11 cellular contexts compared by ENCODE assay signal in the genomic region with DNA sequence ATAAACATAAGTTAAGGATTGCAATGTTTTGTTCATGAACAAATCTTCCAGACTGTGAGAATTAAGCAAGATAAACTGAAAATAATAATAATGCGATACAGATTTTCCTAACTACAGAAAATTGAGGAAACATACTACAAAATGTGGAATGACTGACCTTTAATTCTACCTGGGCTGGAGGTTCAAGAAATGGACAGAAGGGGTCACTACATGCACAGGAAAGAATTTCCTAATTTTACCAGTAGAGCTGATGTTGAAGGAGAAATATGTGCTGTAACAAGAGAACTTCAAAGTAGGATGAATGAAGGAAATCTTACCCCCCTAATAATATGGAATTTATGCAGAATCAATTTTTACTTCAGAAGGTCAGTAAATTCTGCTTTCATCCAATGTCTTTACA.
DNase-seq lines count a peak whose midpoint lies in the region; ATAC-seq and TF ChIP-seq lines count a peak whose summit lies in the region.
"Had no signal": no experiment of that assay in that cellular context is flagged by ENCODE, and none has a peak within 500 bp of the region (broad histone marks: within the 10 kb centered on the region; RNA-seq: fewer than 3 reads in every experiment).

No MANE protein-coding gene starts in this region.

- no peak overlapping the region for H2AK5ac ChIP-seq in mesenchymal stem cell (ENCODE audit: low read length, severe bottlenecking)

- H3K79me2 ChIP-seq in Loucy (ENCODE audit: insufficient read depth, low read length) (no peaks in the 10 kb centered on the region), osteoblast (ENCODE audit: insufficient read depth, low read length) (no peaks in the 10 kb centered on the region)

- H4K91ac ChIP-seq in mesenchymal stem cell (ENCODE audit: low read length) = no peak overlapping the region

- H4K20me1 ChIP-seq in Loucy (ENCODE audit: insufficient read depth, low read length, poor library complexity, severe bottlenecking) (no peaks in the 10 kb centered on the region), osteoblast (ENCODE audit: insufficient read depth, low read length) (no peaks in the 10 kb centered on the region)

- no peak overlapping the region for H3K9ac ChIP-seq in Loucy (ENCODE audit: low read depth, low read length, poor library complexity, severe bottlenecking)
- H3K9ac ChIP-seq in mesenchymal stem cell (ENCODE audit: low read length) = no peak overlapping the region

- no peak overlapping the region for H2BK15ac ChIP-seq in mesenchymal stem cell (ENCODE audit: low read depth, poor library complexity, severe bottlenecking)

- no peaks in the 10 kb centered on the region for H3K9me2 ChIP-seq in Loucy (replicated peaks; ENCODE audit: low read depth, low read length)

- H3K79me1 ChIP-seq in mesenchymal stem cell (replicated peaks; ENCODE audit: low read length, poor library complexity, severe bottlenecking) = no peaks in the 10 kb centered on the region

- no peak overlapping the region for H2BK5ac ChIP-seq in mesenchymal stem cell (ENCODE audit: low read depth, low read length, poor library complexity, severe bottlenecking)

- no peaks in the 10 kb centered on the region for H3K27me3 ChIP-seq in Loucy (ENCODE audit: insufficient read depth, low read length, poor library complexity, severe bottlenecking)
- H3K27me3 ChIP-seq in body of pancreas = no peaks in the 10 kb centered on the region
- H3K27me3 ChIP-seq in osteoblast (ENCODE audit: insufficient read depth, low read length) = no peaks in the 10 kb centered on the region
- H3K27me3 ChIP-seq in mesenchymal stem cell (ENCODE audit: control insufficient read depth in 1 of 2, insufficient read depth in 1 of 2, low read length in 2 of 2) = no peaks in the 10 kb centered on the region
- no peaks in the 10 kb centered on the region for H3K27me3 ChIP-seq in dorsolateral prefrontal cortex

- H2BK12ac ChIP-seq in mesenchymal stem cell (ENCODE audit: low read length in 2 of 2) = no peak overlapping the region

- H2AFZ ChIP-seq in Loucy (ENCODE audit: low read length) (no peak overlapping the region), osteoblast (ENCODE audit: low read length) (no peak overlapping the region), mesenchymal stem cell (ENCODE audit: low read depth, low read length) (no peak overlapping the region)

- DNase-seq in DMS53 (lab: John Stamatoyannopoulos, UW) (peak; percentile 27), DMS53 treated with DMSO at 0.1 percent for 48 hours (lab: John Stamatoyannopoulos, UW; ENCODE audit: unreplicated experiment) (no peak), body of pancreas (no peak), osteoblast (ENCODE audit: insufficient read length, low spot score, missing footprints) (peak; percentile 74), foreskin melanocyte (no peak), mesenchymal stem cell (no peak), dorsolateral prefrontal cortex (no peak)
- DNase-seq: NCI-H69 had no signal

- H3K36me3 ChIP-seq in Loucy (ENCODE audit: insufficient read depth, low read length) (no peaks in the 10 kb centered on the region), body of pancreas (replicated peaks in 1 of 2; ENCODE audit: insufficient read depth in 1 of 2, low read depth in 2 of 2) (no peaks in the 10 kb centered on the region), osteoblast (ENCODE audit: insufficient read depth, low read length) (peaks cover 3% of the 10 kb centered on the region), mesenchymal stem cell (ENCODE audit: control insufficient read depth in 1 of 2, insufficient read depth in 2 of 2, low read depth in 1 of 2, low read length in 2 of 2) (peaks cover 0 to 9% of the 10 kb centered on the region in 2 experiments)
- H3K36me3 ChIP-seq: thoracic aorta had no signal

- H3K18ac ChIP-seq in mesenchymal stem cell (ENCODE audit: low read depth in 1 of 2, low read length in 2 of 2) = no peak overlapping the region

- no peak for TF ChIP-seq POLR2A in body of pancreas (IDR thresholded peaks at IDR 0.05)

- H3K4ac ChIP-seq in mesenchymal stem cell (ENCODE audit: low read depth in 1 of 2, low read length in 2 of 2) = no peak overlapping the region

- WGBS in body of pancreas, 2 donors = 94 to 100% methylated on average over 1 of the region's 1 CpG
- WGBS in mesenchymal stem cell = no CpG with 5 or more reads among the region's 1 CpG

- no peaks in the 10 kb centered on the region for H3F3A ChIP-seq in Loucy (ENCODE audit: low read depth)

- no peak overlapping the region for H3K14ac ChIP-seq in mesenchymal stem cell (ENCODE audit: low read length in 2 of 2)

- intact Hi-C loops in body of pancreas (cut with DNase I) = no loop called here
- intact Hi-C loops in dorsolateral prefrontal cortex (cut with DNase I) = no loop called here

- H3K4me3 ChIP-seq in Loucy (ENCODE audit: low read length, poor library complexity, severe bottlenecking) (no peak overlapping the region), body of pancreas (no peak overlapping the region), osteoblast (ENCODE audit: insufficient read depth, low read length) (no peak overlapping the region), mesenchymal stem cell (ENCODE audit: insufficient read depth in 1 of 2, low read depth in 1 of 2, low read length in 2 of 2) (no peak overlapping the region), dorsolateral prefrontal cortex (no peak overlapping the region)
- H3K4me3 ChIP-seq: A549, thoracic aorta had no signal

- no peak overlapping the region for H3K23ac ChIP-seq in mesenchymal stem cell (ENCODE audit: low read length in 2 of 2)

- H3K27ac ChIP-seq in body of pancreas = no peak overlapping the region
- no peak overlapping the region for H3K27ac ChIP-seq in osteoblast (ENCODE audit: low read depth, low read length)
- H3K27ac ChIP-seq in mesenchymal stem cell (ENCODE audit: low read length, poor library complexity, severe bottlenecking) = no peak overlapping the region
- no peak overlapping the region for H3K27ac ChIP-seq in dorsolateral prefrontal cortex
- H3K27ac ChIP-seq: A549, thoracic aorta had no signal

- H3K4me1 ChIP-seq in Loucy (ENCODE audit: insufficient read depth, low read length, poor library complexity, severe bottlenecking) = no peaks in the 10 kb centered on the region
- no peaks in the 10 kb centered on the region for H3K4me1 ChIP-seq in body of pancreas
- no peaks in the 10 kb centered on the region for H3K4me1 ChIP-seq in osteoblast (ENCODE audit: insufficient read depth, low read length)
- no peaks in the 10 kb centered on the region for H3K4me1 ChIP-seq in mesenchymal stem cell (ENCODE audit: control insufficient read depth, insufficient read depth, low read depth, low read length)
- H3K4me1 ChIP-seq: A549 had no signal

- ATAC-seq in body of pancreas = no peak
- ATAC-seq: A549 had no signal

- H2BK120ac ChIP-seq in mesenchymal stem cell (ENCODE audit: low read depth, low read length) = no peak overlapping the region

- no peak overlapping the region for H3K4me2 ChIP-seq in Loucy (ENCODE audit: low read depth, low read length, poor library complexity, severe bottlenecking)
- no peak overlapping the region for H3K4me2 ChIP-seq in osteoblast (ENCODE audit: insufficient read depth, low read length)
- no peak overlapping the region for H3K4me2 ChIP-seq in mesenchymal stem cell (ENCODE audit: low read length, poor library complexity, severe bottlenecking)
- H3K4me2 ChIP-seq: A549 had no signal

- TF ChIP-seq CTCF in Loucy (conservative IDR thresholded peaks at IDR 0.05; ENCODE audit: low read length) (peak; percentile 59), body of pancreas (IDR thresholded peaks at IDR 0.05) (peak in 5 of 7 experiments; percentile 24 to 46 (median 35)), osteoblast (IDR thresholded peaks at IDR 0.05; ENCODE audit: extremely low read depth, low read depth, low read length) (peak; percentile 16), dorsolateral prefrontal cortex (IDR thresholded peaks at IDR 0.05 in 54 of 56, conservative IDR thresholded peaks at IDR 0.05 in 2 of 56; ENCODE audit: low read depth in 1 of 56, partially characterized antibody in 56 of 56) (peak in 15 of 56 donors; percentile 7 to 37 (median 23))

- H3K9me3 ChIP-seq in Loucy (ENCODE audit: insufficient read depth, low read depth, low read length) (no peaks in the 10 kb centered on the region), body of pancreas (no peaks in the 10 kb centered on the region), osteoblast (ENCODE audit: low read depth, low read length) (peaks cover 2% of the 10 kb centered on the region), mesenchymal stem cell (ENCODE audit: control insufficient read depth, low read length) (peaks cover 9% of the 10 kb centered on the region)
- H3K9me3 ChIP-seq: thoracic aorta had no signal

- H4K8ac ChIP-seq in mesenchymal stem cell (ENCODE audit: low read length) = no peak overlapping the region

Comparison
In these comparisons a context has a peak if more than half of its experiments do, and no peak if none do; other contexts are left out.
1. DNase-seq: peak in DMS53 (single experiment) and osteoblast (single experiment); none in DMS53 treated with DMSO at 0.1 percent for 48 hours (single experiment), body of pancreas (0 of 4), foreskin melanocyte (single experiment), mesenchymal stem cell (single experiment) and dorsolateral prefrontal cortex (0 of 10).